ENCODE assay signal across 24 cellular contexts in the genomic region with DNA sequence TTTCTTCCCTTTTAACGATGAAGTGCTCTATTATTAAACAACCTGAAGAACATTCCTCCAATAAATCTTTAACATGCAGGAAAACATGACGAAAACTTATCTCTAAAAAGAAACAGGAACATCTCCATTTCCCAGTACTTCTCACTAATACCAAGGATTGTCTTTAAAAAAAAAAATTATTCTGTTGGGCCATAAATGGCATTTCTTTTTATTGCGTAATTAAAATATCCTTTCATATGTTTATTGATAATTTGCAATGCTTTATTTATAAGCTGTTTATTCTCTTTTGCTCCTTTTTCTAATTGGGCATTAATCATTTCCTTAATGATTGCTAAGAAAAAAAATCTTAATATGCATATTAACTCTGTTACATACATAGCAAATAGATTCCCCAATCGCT. TPM values are rescaled to one million over a fixed set of nuclear protein-coding genes. Genes with fewer than 3 reads are reported as not detected.
"Had no signal": no experiment of that assay in that cellular context is flagged by ENCODE, and none has a peak within 500 bp of the region (broad histone marks: within the 10 kb centered on the region; RNA-seq: fewer than 3 reads in every experiment).

No MANE protein-coding gene starts in this region.

- H3K9me3 ChIP-seq: SJCRH30, SK-N-SH had no signal

- ATAC-seq: activated T-cell treated with anti-CD3 and anti-CD28 coated beads, Interleukin-2, amount 50 U/mL, for 4 hours; Panc1 had no signal

- H3K9ac ChIP-seq: SK-N-SH had no signal

- H3K4me2 ChIP-seq: SK-N-SH had no signal

- H3K27me3 ChIP-seq: SJCRH30 had no signal

- H3K27ac ChIP-seq: RWPE1, SJCRH30, VCaP had no signal

- H3K36me3 ChIP-seq: SJCRH30 had no signal

- DNase-seq: activated CD4-positive, alpha-beta memory T cell treated with anti-CD3 and anti-CD28 coated beads for 36 hours; activated CD4-positive, alpha-beta T cell treated with anti-CD3 and anti-CD28 coated beads, Interleukin-2, amount 10 ng/mL, durations not matched to agents 7 days and 5 days; activated CD4-positive, CD25-positive, alpha-beta regulatory T cell; activated CD8-positive, alpha-beta memory T cell treated with anti-CD3 and anti-CD28 coated beads for 24 hours; activated gamma-delta T cell treated with Interleukin-2 at 50 U/mL for 16 hours; activated naive CD4-positive, alpha-beta T cell treated with anti-CD3 and anti-CD28 coated beads, Interleukin-2, amount 10 ng/mL, durations not matched to agents 7 days and 5 days; activated naive CD8-positive, alpha-beta T cell treated with anti-CD3 and anti-CD28 coated beads for 36 hours; activated T-cell treated with anti-CD3 and anti-CD28 coated beads, Interleukin-2, amount 50 U/mL, for 4 hours; cerebellar nuclear complex; MM.1S; NCI-H1930; NCI-H2171 treated with DMSO at 0.1 percent for 48 hours; NCI-H226; NCI-H526; NCI-H82; OCI-M1; Right ventricle myocardium superior; SJCRH30; SK-N-SH; T-helper 1 cell had no signal

- H3K4me3 ChIP-seq: SJCRH30 had no signal

RNA-seq across cellular contexts. Expression of a gene that starts 18.9 kb away (rescaled TPM):
- total RNA-seq: activated naive CD8-positive, alpha-beta T cell treated with anti-CD3 and anti-CD28 coated beads for 36 hours; T-helper 2 cell treated with Interferon-gamma antibody and Interleukin-4, amounts not matched to agents 100 ng/mL and 5 ng/mL, for 36 hours had no signal
